Comparison of ENCODE assay signal across 15 cellular contexts in the genomic region with DNA sequence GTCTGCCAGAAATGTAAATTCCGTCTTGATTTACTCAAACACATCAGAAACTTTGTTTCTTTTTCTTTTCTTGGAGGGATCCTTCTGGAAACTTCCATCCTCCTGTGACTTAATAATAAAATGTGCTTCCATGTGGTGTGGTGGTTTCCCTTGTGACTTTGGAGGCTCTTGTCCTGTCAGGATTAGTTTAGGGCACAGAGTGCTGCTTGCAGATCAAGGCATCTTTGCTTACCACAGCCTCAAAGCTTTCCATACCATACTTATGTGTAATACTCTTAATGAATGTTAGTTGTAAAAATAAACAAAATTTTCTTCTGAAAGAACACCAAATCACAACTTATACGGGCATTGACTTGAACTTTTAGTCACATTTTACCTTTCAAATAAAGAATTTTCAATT. TPM values are rescaled to one million over a fixed set of nuclear protein-coding genes. Genes with fewer than 3 reads are reported as not detected.
DNase-seq lines count a peak whose midpoint lies in the region; ATAC-seq and TF ChIP-seq lines count a peak whose summit lies in the region.
"Had no signal": no experiment of that assay in that cellular context is flagged by ENCODE, and none has a peak within 500 bp of the region (broad histone marks: within the 10 kb centered on the region; RNA-seq: fewer than 3 reads in every experiment).

No MANE protein-coding gene starts in this region.

- H3K36me3 Mint-ChIP-seq in HFFc6 (ENCODE audit: low read depth): no peaks in the 10 kb centered on the region

- no peak overlapping the region for H3K4me3 Mint-ChIP-seq in HFFc6

- H3K9me3 Mint-ChIP-seq in HFFc6: peaks cover 16% of the 10 kb centered on the region

- H3K4me3 ChIP-seq in astrocyte of the cerebellum (ENCODE audit: low read depth, low read length): no peak overlapping the region
- H3K4me3 ChIP-seq: SJCRH30 had no signal

- in situ Hi-C loops in astrocyte of the cerebellum (cut with HindIII; ENCODE audit: low sequenced_read_pairs): no loop called here

- TF ChIP-seq CTCF in HFFc6 (IDR thresholded peaks at IDR 0.05) (no peak), astrocyte of the cerebellum (IDR thresholded peaks at IDR 0.05; ENCODE audit: low read depth, low read length, missing control alignments) (no peak)

- DNase-seq in AG08396 (ENCODE audit: low spot score): peak; percentile 3
- peak; percentile 4 for DNase-seq in HFFc6
- peak; percentile 13 for DNase-seq in astrocyte of the cerebellum (ENCODE audit: low read depth)
- peak; percentile 41 for DNase-seq in iris pigment epithelial cell (ENCODE audit: low read depth)
- DNase-seq in stimulated activated CD4-positive, alpha-beta T cell treated with anti-CD3 and anti-CD28 coated beads, Interleukin-2, amount 100 ng/mL, for 48 hours: no peak
- DNase-seq: H7, KBM-7, NCI-H1436 treated with DMSO at 0.1 percent for 48 hours, NCI-H2029 treated with DMSO at 0.1 percent for 48 hours, NCI-H510A, NCI-H774, SJCRH30 had no signal

- ATAC-seq in HG02938 (IDR thresholded peaks at IDR 0.05; ENCODE audit: unreplicated experiment) (no peak), GM21423 (IDR thresholded peaks at IDR 0.05; ENCODE audit: unreplicated experiment) (no peak), GM18868 (IDR thresholded peaks at IDR 0.05; ENCODE audit: unreplicated experiment) (no peak)

- H3K4me1 Mint-ChIP-seq in HFFc6 (ENCODE audit: low read depth): no peaks in the 10 kb centered on the region

- no peaks in the 10 kb centered on the region for H3K27me3 Mint-ChIP-seq in HFFc6 (ENCODE audit: insufficient read depth)

- H3K27ac Mint-ChIP-seq in HFFc6: no peak overlapping the region

RNA-seq across cellular contexts. Expression of gene GBA3, which starts 27.4 kb away (rescaled TPM):
- total RNA-seq in HFFc6 (2021; fragmentation: NEBNext Ultra II Directional; extraction: Animal tissue kit (Norgen Biotek cat#: 25700)): not detected
- total RNA-seq: H7, SJCRH30 had no signal

Comparison
In these comparisons a context has a peak if more than half of its experiments do, and no peak if none do; other contexts are left out.
1. DNase-seq: peak in AG08396 (single experiment), HFFc6 (single experiment), astrocyte of the cerebellum (single experiment) and iris pigment epithelial cell (single experiment); none in stimulated activated CD4-positive, alpha-beta T cell treated with anti-CD3 and anti-CD28 coated beads, Interleukin-2, amount 100 ng/mL, for 48 hours (0 of 2).